Comparison of ENCODE assay signal across 7 cellular contexts in genomic region chr20:2470051-2470431, GRCh38. TPM values are rescaled to one million over a fixed set of nuclear protein-coding genes. Genes with fewer than 3 reads are reported as not detected.
DNase-seq lines count a peak whose midpoint lies in the region; ATAC-seq, FAIRE-seq and TF ChIP-seq lines count a peak whose summit lies in the region.

No MANE protein-coding gene starts in this region.

- H3K36me3 ChIP-seq in duodenal mucosa (ENCODE audit: control insufficient read depth in 1 of 2, insufficient read depth in 2 of 2, low read length in 2 of 2) = peaks cover 23 to 25% of the 10 kb centered on the region in 2 donors

- H3K4me1 Mint-ChIP-seq in activated CD4-positive, alpha-beta T cell treated with anti-CD3 and anti-CD28 coated beads, Interleukin-2, amount 10 ng/mL, durations not matched to agents 24 days and 14 days = peaks cover 49% of the 10 kb centered on the region
- peaks cover 29% of the 10 kb centered on the region for H3K4me1 Mint-ChIP-seq in memory B cell

- ATAC-seq in HG02870 (IDR thresholded peaks at IDR 0.05; ENCODE audit: unreplicated experiment) (peak; percentile 37), memory B cell (ENCODE audit: low read depth) (peak; percentile 49)

- peaks cover 65% of the 10 kb centered on the region for H3K36me3 Mint-ChIP-seq in activated CD4-positive, alpha-beta T cell treated with anti-CD3 and anti-CD28 coated beads, Interleukin-2, amount 10 ng/mL, durations not matched to agents 24 days and 14 days (ENCODE audit: low read depth)
- peaks cover 24% of the 10 kb centered on the region for H3K36me3 Mint-ChIP-seq in memory B cell

- peak; percentile 82 for FAIRE-seq in GM12891 (lab: Jason Lieb, UNC)

- no peak for TF ChIP-seq POLR2A in GM12891 (IDR thresholded peaks at IDR 0.05; ENCODE audit: low read depth, low read length)

- no peaks in the 10 kb centered on the region for H3K9me3 ChIP-seq in duodenal mucosa (ENCODE audit: control insufficient read depth in 1 of 2, low read length in 2 of 2)

- peaks cover 6% of the 10 kb centered on the region for H3K9me3 Mint-ChIP-seq in activated CD4-positive, alpha-beta T cell treated with anti-CD3 and anti-CD28 coated beads, Interleukin-2, amount 10 ng/mL, durations not matched to agents 24 days and 14 days
- H3K9me3 Mint-ChIP-seq in memory B cell = no peaks in the 10 kb centered on the region

- H3K4me1 ChIP-seq in duodenal mucosa (ENCODE audit: control insufficient read depth in 1 of 2, insufficient read depth in 2 of 2, low read length in 2 of 2) = peaks cover 16 to 21% of the 10 kb centered on the region in 2 donors

- peak overlapping the region; percentile 82 to 91 for H3K4me3 ChIP-seq in duodenal mucosa (ENCODE audit: low read depth in 1 of 2, low read length in 2 of 2)

- peak overlapping the region; percentile 100 for H3K4me3 Mint-ChIP-seq in activated CD4-positive, alpha-beta T cell treated with anti-CD3 and anti-CD28 coated beads, Interleukin-2, amount 10 ng/mL, durations not matched to agents 24 days and 14 days
- peak overlapping the region; percentile 99 for H3K4me3 Mint-ChIP-seq in memory B cell

- H3K27me3 ChIP-seq in duodenal mucosa (ENCODE audit: control insufficient read depth in 1 of 2, insufficient read depth in 2 of 2, low read length in 2 of 2) = no peaks in the 10 kb centered on the region

- H3K9ac ChIP-seq in duodenal mucosa (ENCODE audit: low read depth in 1 of 2, low read length in 2 of 2) = peak overlapping the region; percentile 89 to 90

- peak overlapping the region; percentile 87 for H3K27ac ChIP-seq in duodenal mucosa (ENCODE audit: low read depth, low read length)

- no peaks in the 10 kb centered on the region for H3K27me3 Mint-ChIP-seq in activated CD4-positive, alpha-beta T cell treated with anti-CD3 and anti-CD28 coated beads, Interleukin-2, amount 10 ng/mL, durations not matched to agents 24 days and 14 days
- no peaks in the 10 kb centered on the region for H3K27me3 Mint-ChIP-seq in memory B cell

- peak overlapping the region; percentile 100 for H3K27ac Mint-ChIP-seq in activated CD4-positive, alpha-beta T cell treated with anti-CD3 and anti-CD28 coated beads, Interleukin-2, amount 10 ng/mL, durations not matched to agents 24 days and 14 days
- H3K27ac Mint-ChIP-seq in memory B cell = peak overlapping the region; percentile 99

- DNase-seq in GM12891 (ENCODE audit: insufficient read length, low spot score) = peak; percentile 49
- DNase-seq in NCI-H226 = peak; percentile 3
- DNase-seq in activated CD4-positive, alpha-beta T cell treated with anti-CD3 and anti-CD28 coated beads, Interleukin-2, amount 10 ng/mL, durations not matched to agents 24 days and 14 days = peak; percentile 90
- DNase-seq in memory B cell (ENCODE audit: low spot score in 2 of 2) = peak in 1 of 2 donors; percentile 49
- DNase-seq in stimulated activated CD8-positive, alpha-beta memory T cell treated with anti-CD3 and anti-CD28 coated beads, Interleukin-15, amount 100 ng/mL, for 24 hours (ENCODE audit: low read depth) = peak; percentile 12

- intact Hi-C loops in activated CD4-positive, alpha-beta T cell treated with anti-CD3 and anti-CD28 coated beads, Interleukin-2, amount 10 ng/mL, durations not matched to agents 24 days and 14 days (cut with micrococcal nuclease) = loop anchor here (1.0 to 5.0 kb wide), 7 partner anchors 39 to 687 kb away; partner anchors contain the start of genes FASTKD5, NOP56, PCED1A and UBOX5

TF ChIP-seq in GM12891, 5 proteins besides CTCF, POLR2A, EP300 and RAD21:
- TF ChIP-seq TAF1 (IDR thresholded peaks at IDR 0.05; ENCODE audit: low read depth, low read length) (no peak), POU2F2 (IDR thresholded peaks at IDR 0.05; ENCODE audit: low read depth, low read length) (no peak), SPI1 (IDR thresholded peaks at IDR 0.05; ENCODE audit: low read depth, low read length) (no peak), POLR2AphosphoS5 (IDR thresholded peaks at IDR 0.05; ENCODE audit: low read depth, low read length) (no peak; the same call in 1 of the 2 replicates), PAX5 (IDR thresholded peaks at IDR 0.05; ENCODE audit: insufficient read depth, low read length, severe bottlenecking) (no peak)

RNA-seq across cellular contexts. Expression of gene SNRPB, which starts 0.5 kb away (rescaled TPM):
- polyA plus RNA-seq in GM12891 (2012; ENCODE audit: low read depth, missing spikeins) = 243 TPM
- 567 and 568 TPM in 2 replicates for total RNA-seq in activated CD4-positive, alpha-beta T cell treated with anti-CD3 and anti-CD28 coated beads, Interleukin-2, amount 10 ng/mL, durations not matched to agents 24 days and 14 days

RNA-seq across cellular contexts. Expression of gene ZNF343, which starts 38.7 kb away (rescaled TPM):
- 3.5 TPM for polyA plus RNA-seq in GM12891 (2012; ENCODE audit: low read depth, missing spikeins)
- 18.9 and 21.4 TPM in 2 replicates for total RNA-seq in activated CD4-positive, alpha-beta T cell treated with anti-CD3 and anti-CD28 coated beads, Interleukin-2, amount 10 ng/mL, durations not matched to agents 24 days and 14 days
